In the genomic region with DNA sequence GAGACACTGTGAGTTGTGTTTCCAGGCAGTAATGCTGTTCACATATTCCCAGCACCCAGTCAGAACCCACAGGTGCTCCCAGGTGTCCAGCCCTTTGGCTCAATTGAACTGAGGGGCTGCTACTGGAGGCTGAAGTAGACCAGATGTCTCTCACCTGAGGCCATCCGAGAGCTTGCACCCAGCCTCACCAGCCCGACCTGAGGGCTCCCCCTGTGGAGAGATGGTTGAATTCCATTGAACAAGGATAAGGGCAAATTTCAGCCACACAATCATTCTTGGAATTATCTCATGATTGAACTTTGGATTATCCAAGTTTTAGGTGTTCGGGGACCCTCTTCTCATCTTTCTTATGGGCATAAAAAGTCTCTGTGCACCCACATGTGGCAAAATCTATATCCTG, we compare ENCODE assay signal across 22 cellular contexts. TPM values are rescaled to one million over a fixed set of nuclear protein-coding genes. Genes with fewer than 3 reads are reported as not detected.
DNase-seq lines count a peak whose midpoint lies in the region; ATAC-seq and TF ChIP-seq lines count a peak whose summit lies in the region.
"Had no signal": no experiment of that assay in that cellular context is flagged by ENCODE, and none has a peak within 500 bp of the region (broad histone marks: within the 10 kb centered on the region; RNA-seq: fewer than 3 reads in every experiment).

No MANE protein-coding gene starts in this region.

- H3K36me3 Mint-ChIP-seq in HFFc6 (ENCODE audit: low read depth), result peaks cover 6% of the 10 kb centered on the region; the same call in 1 of the 2 replicates
- H3K36me3 Mint-ChIP-seq in WTC11, result peaks cover 32% of the 10 kb centered on the region

- peaks cover 1% of the 10 kb centered on the region; the same call in 1 of the 2 replicates for H3K27me3 Mint-ChIP-seq in HFFc6 (ENCODE audit: insufficient read depth)
- no peaks in the 10 kb centered on the region for H3K27me3 Mint-ChIP-seq in WTC11 (ENCODE audit: low read depth)
- H3K27me3 Mint-ChIP-seq: activated B cell treated with CpG ODN at 0.5 μM for 24 hours; activated naive CD4-positive, alpha-beta T cell treated with anti-CD3 and anti-CD28 coated beads, Interleukin-2, amount 50 U/mL, for 24 hours had no signal

- H3K4me1 Mint-ChIP-seq in HFFc6 (ENCODE audit: low read depth) (no peaks in the 10 kb centered on the region), WTC11 (no peaks in the 10 kb centered on the region)
- H3K4me1 Mint-ChIP-seq: activated B cell treated with CpG ODN at 0.5 μM for 24 hours; activated naive CD4-positive, alpha-beta T cell treated with anti-CD3 and anti-CD28 coated beads, Interleukin-2, amount 50 U/mL, for 24 hours; mesothelial cell of epicardium; nephron had no signal

- POLR2A ChIA-PET in WTC11 (lab: Charles Lee), result no interaction called here

- TF ChIP-seq CTCF in C4-2B (conservative IDR thresholded peaks at IDR 0.05) (peak; percentile 44), HFFc6 (IDR thresholded peaks at IDR 0.05) (peak; percentile 24; the same call in 1 of the 2 replicates), WTC11 (IDR thresholded peaks at IDR 0.05) (peak; percentile 28; the same call in 1 of the 2 replicates)

- H3K9me3 Mint-ChIP-seq in HFFc6, result peaks cover 39% of the 10 kb centered on the region
- peaks cover 15% of the 10 kb centered on the region for H3K9me3 Mint-ChIP-seq in WTC11
- H3K9me3 Mint-ChIP-seq: activated naive CD4-positive, alpha-beta T cell treated with anti-CD3 and anti-CD28 coated beads, Interleukin-2, amount 50 U/mL, for 24 hours had no signal

- no peak overlapping the region for H3K4me3 Mint-ChIP-seq in HFFc6
- H3K4me3 Mint-ChIP-seq in WTC11, result no peak overlapping the region
- H3K4me3 Mint-ChIP-seq: activated B cell treated with CpG ODN at 0.5 μM for 24 hours; activated CD8-positive, alpha-beta T cell treated with anti-CD3 and anti-CD28 coated beads, Interleukin-2, amount 10 ng/mL, durations not matched to agents 7 days and 5 days; activated naive CD4-positive, alpha-beta T cell treated with anti-CD3 and anti-CD28 coated beads, Interleukin-2, amount 50 U/mL, for 24 hours; mesothelial cell of epicardium; nephron had no signal

- intact Hi-C loops in sciatic nerve (cut with DNase I), result no loop called here

- H3K27ac ChIP-seq in C4-2B, result no peak overlapping the region
- H3K27ac ChIP-seq: KMS-11, SJSA1, upper lobe of left lung had no signal

- no peak for DNase-seq in HFFc6
- no peak for DNase-seq in WTC11 (ENCODE audit: low spot score)
- DNase-seq in iPS-NIHi7 (ENCODE audit: extremely low spot score), result peak; percentile 66
- no peak for DNase-seq in sciatic nerve (ENCODE audit: low spot score)
- DNase-seq: activated B cell treated with CpG ODN at 0.5 μM for 24 hours; activated CD8-positive, alpha-beta T cell treated with anti-CD3 and anti-CD28 coated beads, Interleukin-2, amount 10 ng/mL, durations not matched to agents 7 days and 5 days; activated T-cell treated with anti-CD3 and anti-CD28 coated beads, Interleukin-2, amount 50 U/mL, for 48 hours; AML-193; COR-L47; NCI-H1105 treated with DMSO at 0.1 percent for 48 hours; NCI-H526; stimulated activated CD4-positive, alpha-beta T cell treated with anti-CD3 and anti-CD28 coated beads, Interleukin-4, amount 100 ng/mL, for 24 hours had no signal

- H3K27ac Mint-ChIP-seq in HFFc6 (no peak overlapping the region), WTC11 (no peak overlapping the region)
- H3K27ac Mint-ChIP-seq: activated B cell treated with CpG ODN at 0.5 μM for 24 hours; activated CD8-positive, alpha-beta T cell treated with anti-CD3 and anti-CD28 coated beads, Interleukin-2, amount 10 ng/mL, durations not matched to agents 7 days and 5 days; activated naive CD4-positive, alpha-beta T cell treated with anti-CD3 and anti-CD28 coated beads, Interleukin-2, amount 50 U/mL, for 24 hours; mesothelial cell of epicardium; nephron had no signal

- CTCF ChIA-PET in WTC11 (lab: Charles Lee), result interaction anchor here (0.5 to 2.4 kb wide), 10 partner anchors 9 to 178 kb away, joined by 3 to 10 read pairs (median 3); no protein-coding TSS in a partner anchor

- ATAC-seq in WTC11, result peak; percentile 80
- no peak for ATAC-seq in GM18519 (IDR thresholded peaks at IDR 0.05; ENCODE audit: low FRiP score, unreplicated experiment)
- no peak for ATAC-seq in HG03521 (IDR thresholded peaks at IDR 0.05; ENCODE audit: unreplicated experiment)
- no peak for ATAC-seq in GM18868 (IDR thresholded peaks at IDR 0.05; ENCODE audit: unreplicated experiment)
- no peak for ATAC-seq in sciatic nerve
- ATAC-seq: activated CD8-positive, alpha-beta T cell treated with anti-CD3 and anti-CD28 coated beads, Interleukin-2, amount 10 ng/mL, durations not matched to agents 7 days and 5 days had no signal

TF ChIP-seq in WTC11, 78 proteins besides CTCF, POLR2A, EP300 and RAD21 (continues in another document):
- TF ChIP-seq, protein P1, sequence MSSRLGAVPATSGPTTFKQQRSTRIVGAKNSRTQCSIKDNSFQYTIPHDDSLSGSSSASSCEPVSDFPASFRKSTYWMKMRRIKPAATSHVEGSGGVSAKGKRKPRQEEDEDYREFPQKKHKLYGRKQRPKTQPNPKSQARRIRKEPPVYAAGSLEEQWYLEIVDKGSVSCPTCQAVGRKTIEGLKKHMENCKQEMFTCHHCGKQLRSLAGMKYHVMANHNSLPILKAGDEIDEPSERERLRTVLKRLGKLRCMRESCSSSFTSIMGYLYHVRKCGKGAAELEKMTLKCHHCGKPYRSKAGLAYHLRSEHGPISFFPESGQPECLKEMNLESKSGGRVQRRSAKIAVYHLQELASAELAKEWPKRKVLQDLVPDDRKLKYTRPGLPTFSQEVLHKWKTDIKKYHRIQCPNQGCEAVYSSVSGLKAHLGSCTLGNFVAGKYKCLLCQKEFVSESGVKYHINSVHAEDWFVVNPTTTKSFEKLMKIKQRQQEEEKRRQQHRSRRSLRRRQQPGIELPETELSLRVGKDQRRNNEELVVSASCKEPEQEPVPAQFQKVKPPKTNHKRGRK (CRISPR knock-in tag; IDR thresholded peaks at IDR 0.05; ENCODE audit: borderline replicate concordance), result no peak
- TF ChIP-seq CREB1 (CRISPR knock-in tag; IDR thresholded peaks at IDR 0.05) (no peak), OVOL2 (CRISPR knock-in tag; IDR thresholded peaks at IDR 0.05; ENCODE audit: borderline replicate concordance) (no peak), SOX15 (CRISPR knock-in tag; IDR thresholded peaks at IDR 0.05) (no peak), MAX (CRISPR knock-in tag; IDR thresholded peaks at IDR 0.05) (no peak), ZNF532 (CRISPR knock-in tag; IDR thresholded peaks at IDR 0.05; ENCODE audit: borderline replicate concordance) (no peak)
- TF ChIP-seq, protein P2, sequence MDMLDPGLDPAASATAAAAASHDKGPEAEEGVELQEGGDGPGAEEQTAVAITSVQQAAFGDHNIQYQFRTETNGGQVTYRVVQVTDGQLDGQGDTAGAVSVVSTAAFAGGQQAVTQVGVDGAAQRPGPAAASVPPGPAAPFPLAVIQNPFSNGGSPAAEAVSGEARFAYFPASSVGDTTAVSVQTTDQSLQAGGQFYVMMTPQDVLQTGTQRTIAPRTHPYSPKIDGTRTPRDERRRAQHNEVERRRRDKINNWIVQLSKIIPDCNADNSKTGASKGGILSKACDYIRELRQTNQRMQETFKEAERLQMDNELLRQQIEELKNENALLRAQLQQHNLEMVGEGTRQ (CRISPR knock-in tag; IDR thresholded peaks at IDR 0.05), result no peak

RNA-seq across cellular contexts. Expression of gene OBSCN, which starts 52.1 kb away (rescaled TPM):
- total RNA-seq in HFFc6 (2021; fragmentation: NEBNext Ultra II Directional; extraction: Animal tissue kit (Norgen Biotek cat#: 25700)), result 1 to 10 TPM in 2 of 6 experiments, under 1 TPM in 4; 0.27 to 1.8 (median 0.53) TPM
- total RNA-seq in WTC11 (2021), result 38.8 to 47.7 TPM (median 47.5 TPM) in 3 replicates
- 18.3 TPM for total RNA-seq in sciatic nerve
